Comparison of ENCODE assay signal across 11 cellular contexts in the genomic region with DNA sequence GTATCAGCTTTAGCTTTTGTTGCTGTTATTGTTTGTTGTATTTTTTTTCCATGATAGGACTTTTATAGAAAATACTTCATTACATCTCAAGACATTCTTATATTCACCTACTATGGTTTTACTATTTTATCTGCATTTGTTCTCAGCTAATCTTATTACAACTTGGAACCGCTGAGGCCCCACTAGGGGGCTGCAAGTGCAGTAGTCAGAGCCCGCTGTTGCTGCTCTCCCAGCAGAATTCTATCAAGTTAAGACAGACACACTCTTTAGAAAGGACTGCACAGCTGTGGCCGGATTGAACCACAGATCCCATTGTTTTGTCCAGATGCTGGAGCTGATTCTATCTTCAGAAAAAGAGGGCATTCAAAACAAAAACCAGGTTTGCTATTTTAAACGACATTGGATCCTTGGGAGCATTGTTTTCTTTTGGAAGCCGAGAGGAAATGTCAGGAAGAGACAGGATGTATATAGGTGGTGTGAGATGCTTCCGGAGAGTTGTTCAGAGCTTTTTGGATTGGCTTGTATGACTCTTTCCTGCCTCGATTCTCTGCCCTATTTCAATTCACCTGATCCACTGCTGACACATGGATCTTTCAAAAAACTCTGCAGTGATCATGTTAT.
A peak's percentile ranks its signal among the peaks of the same experiment; 100 is the strongest.
DNase-seq lines count a peak whose midpoint lies in the region; ATAC-seq, FAIRE-seq and TF ChIP-seq lines count a peak whose summit lies in the region.
"Had no signal": no experiment of that assay in that cellular context is flagged by ENCODE, and none has a peak within 500 bp of the region (broad histone marks: within the 10 kb centered on the region; RNA-seq: fewer than 3 reads in every experiment).

No MANE protein-coding gene starts in this region.

- FAIRE-seq in endometrium (lab: Jason Lieb, UNC) (peak; percentile 18), HTR-8/SVneo (lab: Jason Lieb, UNC) (no peak), RCC 7860 (lab: Jason Lieb, UNC) (no peak)

- DNase-seq in NCI-H69 (lab: John Stamatoyannopoulos, UW) (peak; percentile 89), nucleus accumbens (lab: John Stamatoyannopoulos, UW) (peak in 38 of 56 donors; percentile 1 to 71 (median 18)), HTR-8/SVneo (ENCODE audit: insufficient read length, low spot score) (no peak), RCC 7860 (ENCODE audit: low spot score) (no peak)
- DNase-seq in NK-92 treated with Interleukin-12 subunit alpha and Interleukin-12 subunit beta, amount 100 ng/mL, for 24 hours (lab: John Stamatoyannopoulos, UW), result no peak
- DNase-seq: activated naive CD8-positive, alpha-beta T cell treated with anti-CD3 and anti-CD28 coated beads, Interleukin-2, amount 10 ng/mL, durations not matched to agents 7 days and 5 days; NCI-H226; ovary had no signal

- peak; percentile 20; the same call in 1 of the 2 replicates for TF ChIP-seq CTCF in GM12874 (IDR thresholded peaks at IDR 0.05; ENCODE audit: insufficient read depth, low read depth, low read length)

- no peak for ATAC-seq in GM19023 (IDR thresholded peaks at IDR 0.05; ENCODE audit: unreplicated experiment)

Comparison
In these comparisons a context has a peak if more than half of its experiments do, and no peak if none do; other contexts are left out.
1. DNase-seq: peak in NCI-H69 (single experiment) and nucleus accumbens (38 of 56); none in HTR-8/SVneo (single experiment), RCC 7860 (single experiment) and NK-92 treated with Interleukin-12 subunit alpha and Interleukin-12 subunit beta, amount 100 ng/mL, for 24 hours (single experiment).